Comparison of ENCODE assay signal across 23 cellular contexts in the genomic region with DNA sequence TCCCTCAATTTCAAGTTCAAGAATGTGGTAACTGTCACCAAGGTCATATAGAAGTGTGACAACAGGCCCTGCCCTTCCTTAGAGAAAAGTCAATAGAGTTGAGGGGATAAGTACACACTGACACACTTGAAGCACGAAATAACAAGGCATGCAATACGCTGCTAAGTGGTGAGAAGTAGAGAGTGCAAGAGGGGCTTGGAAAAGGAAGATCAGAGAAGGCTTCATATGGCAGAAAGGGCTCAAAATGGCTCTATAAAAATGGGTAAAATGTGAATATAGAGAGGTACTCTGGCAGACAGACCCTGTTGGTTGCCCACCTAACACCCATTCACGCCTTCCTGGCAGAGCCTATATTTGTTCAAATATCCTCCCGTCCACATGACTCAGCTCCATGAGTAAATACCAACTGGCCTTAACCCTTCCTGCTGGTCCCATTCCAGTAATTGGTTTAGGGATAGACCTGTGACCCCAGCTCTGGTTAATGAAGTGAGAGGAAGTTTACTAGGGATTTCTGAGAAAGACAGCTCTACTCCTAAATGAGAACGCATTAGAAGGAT. TPM values are rescaled to one million over a fixed set of nuclear protein-coding genes. Genes with fewer than 3 reads are reported as not detected.
DNase-seq lines count a peak whose midpoint lies in the region; ATAC-seq and TF ChIP-seq lines count a peak whose summit lies in the region.
"Had no signal": no experiment of that assay in that cellular context is flagged by ENCODE, and none has a peak within 500 bp of the region (broad histone marks: within the 10 kb centered on the region; RNA-seq: fewer than 3 reads in every experiment).

No MANE protein-coding gene starts in this region.

- peaks cover 39% of the 10 kb centered on the region for H3K36me3 Mint-ChIP-seq in nephron progenitor cell (ENCODE audit: low read depth)
- H3K36me3 Mint-ChIP-seq: CD8-positive, alpha-beta T cell; mesothelial cell of epicardium had no signal

- peaks cover 30% of the 10 kb centered on the region for H3K4me1 Mint-ChIP-seq in nephron progenitor cell
- H3K4me1 Mint-ChIP-seq: activated naive CD8-positive, alpha-beta T cell treated with anti-CD3 and anti-CD28 coated beads, Interleukin-2, amount 50 U/mL, for 24 hours had no signal

- H3K27ac Mint-ChIP-seq in nephron progenitor cell, result peak overlapping the region; percentile 23
- H3K27ac Mint-ChIP-seq: activated naive CD8-positive, alpha-beta T cell treated with anti-CD3 and anti-CD28 coated beads, Interleukin-2, amount 50 U/mL, for 24 hours; CD8-positive, alpha-beta T cell; mesothelial cell of epicardium had no signal

- no peak overlapping the region for H3K4me2 ChIP-seq in Karpas-422 (ENCODE audit: low read depth, low read length, poor library complexity, severe bottlenecking)
- H3K4me2 ChIP-seq: KMS-11 had no signal

- no peaks in the 10 kb centered on the region for H3K9me3 Mint-ChIP-seq in nephron progenitor cell
- H3K9me3 Mint-ChIP-seq: activated naive CD8-positive, alpha-beta T cell treated with anti-CD3 and anti-CD28 coated beads, Interleukin-2, amount 50 U/mL, for 24 hours; CD8-positive, alpha-beta T cell; mesothelial cell of epicardium; neural crest cell had no signal

- H3K27me3 Mint-ChIP-seq in nephron progenitor cell (ENCODE audit: low read depth, poor library complexity), result no peaks in the 10 kb centered on the region
- H3K27me3 Mint-ChIP-seq: activated naive CD8-positive, alpha-beta T cell treated with anti-CD3 and anti-CD28 coated beads, Interleukin-2, amount 50 U/mL, for 24 hours had no signal

- no peak overlapping the region for H3K4me3 ChIP-seq in Karpas-422 (ENCODE audit: low read length)
- H3K4me3 ChIP-seq: coronary artery had no signal

- H3K36me3 ChIP-seq in Karpas-422 (ENCODE audit: insufficient read depth, low read length), result no peaks in the 10 kb centered on the region
- H3K36me3 ChIP-seq: brain microvascular endothelial cell had no signal

- no peaks in the 10 kb centered on the region for H3K27me3 ChIP-seq in Karpas-422 (ENCODE audit: low read length)
- H3K27me3 ChIP-seq: brain microvascular endothelial cell had no signal

- H3K79me2 ChIP-seq in Karpas-422 (ENCODE audit: low read length), result no peaks in the 10 kb centered on the region

- no peaks in the 10 kb centered on the region for H3K4me1 ChIP-seq in Karpas-422 (ENCODE audit: low read length)

- no peak overlapping the region for H2AFZ ChIP-seq in Karpas-422 (ENCODE audit: low read length)

- TF ChIP-seq CTCF in nephron progenitor cell (IDR thresholded peaks at IDR 0.05) (no peak), GM13976 (IDR thresholded peaks at IDR 0.05; ENCODE audit: borderline replicate concordance, control extremely low read depth, extremely low read depth, insufficient read depth, missing control alignments) (no peak)

- no peak for ATAC-seq in HG02642 (IDR thresholded peaks at IDR 0.05; ENCODE audit: poor library complexity, unreplicated experiment)
- ATAC-seq: activated naive CD8-positive, alpha-beta T cell treated with anti-CD3 and anti-CD28 coated beads, Interleukin-2, amount 50 U/mL, for 24 hours; CD8-positive, alpha-beta T cell had no signal

- no peaks in the 10 kb centered on the region for H3K9me2 ChIP-seq in Karpas-422 (replicated peaks; ENCODE audit: insufficient read depth, low read length)

- H3K27ac ChIP-seq in Karpas-422 (ENCODE audit: low read length), result no peak overlapping the region
- peak overlapping the region; percentile 59 for H3K27ac ChIP-seq in epithelial cell of prostate
- H3K27ac ChIP-seq: brain microvascular endothelial cell, coronary artery, KMS-11 had no signal

- in situ Hi-C loops in GM13976 (cut with MboI; ENCODE audit: low sequenced_read_pairs, unreplicated experiment), result no loop called here

- no peak overlapping the region for H3K9ac ChIP-seq in Karpas-422 (ENCODE audit: low read length)
- H3K9ac ChIP-seq: KMS-11 had no signal

- H3K4me3 Mint-ChIP-seq in nephron progenitor cell, result no peak overlapping the region
- H3K4me3 Mint-ChIP-seq: activated naive CD8-positive, alpha-beta T cell treated with anti-CD3 and anti-CD28 coated beads, Interleukin-2, amount 50 U/mL, for 24 hours; CD8-positive, alpha-beta T cell; mesothelial cell of epicardium; neural crest cell had no signal

- no peaks in the 10 kb centered on the region for H3K9me3 ChIP-seq in Karpas-422 (ENCODE audit: low read length)

- DNase-seq in DMS53 treated with DMSO at 0.1 percent for 48 hours (lab: John Stamatoyannopoulos, UW; ENCODE audit: unreplicated experiment), result peak; percentile 84
- peak; percentile 29 for DNase-seq in Karpas-422
- no peak for DNase-seq in epithelial cell of prostate (ENCODE audit: low read depth, low spot score)
- DNase-seq in nephron progenitor cell, result no peak
- no peak for DNase-seq in NAMALWA (ENCODE audit: low spot score)
- no peak for DNase-seq in CD1c-positive myeloid dendritic cell (ENCODE audit: extremely low spot score)
- DNase-seq in GM13976 (ENCODE audit: low spot score), result no peak
- DNase-seq: activated CD4-positive, CD25-positive, alpha-beta regulatory T cell treated with anti-CD3 and anti-CD28 coated beads, Interleukin-2, amount 50 U/mL, for 72 hours; activated naive CD8-positive, alpha-beta T cell treated with anti-CD3 and anti-CD28 coated beads, Interleukin-2, amount 50 U/mL, for 24 hours; brain microvascular endothelial cell; CD8-positive, alpha-beta T cell; hypothalamus; kidney; NCI-H1417 treated with DMSO at 0.1 percent for 48 hours; NK-92 treated with Interleukin-12 subunit alpha and Interleukin-12 subunit beta, amount 100 ng/mL, for 24 hours; RPMI8226; stimulated activated CD4-positive, alpha-beta T cell treated with anti-CD3 and anti-CD28 coated beads, Interleukin-12 subunit alpha, Interleukin-12 subunit beta, amount 100 ng/mL, for 4 hours; T1000 had no signal

- no peaks in the 10 kb centered on the region for H4K20me1 ChIP-seq in Karpas-422 (ENCODE audit: insufficient read depth, low read depth, low read length)

RNA-seq across cellular contexts. Expression of gene CCDC34, which starts 38.8 kb away (rescaled TPM):
- 10.2 and 11.7 TPM in 2 replicates for total RNA-seq in Karpas-422 (2014; rRNA removed; shearing (Covaris generic); ENCODE audit: low replicate concordance)

Comparison
In these comparisons a context has a peak if more than half of its experiments do, and no peak if none do; other contexts are left out.
1. DNase-seq: peak in DMS53 treated with DMSO at 0.1 percent for 48 hours (single experiment) and Karpas-422 (single experiment); none in epithelial cell of prostate (single experiment), nephron progenitor cell (single experiment), NAMALWA (single experiment), CD1c-positive myeloid dendritic cell (single experiment) and GM13976 (single experiment).